8 cellular contexts compared by ENCODE assay signal in the genomic region with DNA sequence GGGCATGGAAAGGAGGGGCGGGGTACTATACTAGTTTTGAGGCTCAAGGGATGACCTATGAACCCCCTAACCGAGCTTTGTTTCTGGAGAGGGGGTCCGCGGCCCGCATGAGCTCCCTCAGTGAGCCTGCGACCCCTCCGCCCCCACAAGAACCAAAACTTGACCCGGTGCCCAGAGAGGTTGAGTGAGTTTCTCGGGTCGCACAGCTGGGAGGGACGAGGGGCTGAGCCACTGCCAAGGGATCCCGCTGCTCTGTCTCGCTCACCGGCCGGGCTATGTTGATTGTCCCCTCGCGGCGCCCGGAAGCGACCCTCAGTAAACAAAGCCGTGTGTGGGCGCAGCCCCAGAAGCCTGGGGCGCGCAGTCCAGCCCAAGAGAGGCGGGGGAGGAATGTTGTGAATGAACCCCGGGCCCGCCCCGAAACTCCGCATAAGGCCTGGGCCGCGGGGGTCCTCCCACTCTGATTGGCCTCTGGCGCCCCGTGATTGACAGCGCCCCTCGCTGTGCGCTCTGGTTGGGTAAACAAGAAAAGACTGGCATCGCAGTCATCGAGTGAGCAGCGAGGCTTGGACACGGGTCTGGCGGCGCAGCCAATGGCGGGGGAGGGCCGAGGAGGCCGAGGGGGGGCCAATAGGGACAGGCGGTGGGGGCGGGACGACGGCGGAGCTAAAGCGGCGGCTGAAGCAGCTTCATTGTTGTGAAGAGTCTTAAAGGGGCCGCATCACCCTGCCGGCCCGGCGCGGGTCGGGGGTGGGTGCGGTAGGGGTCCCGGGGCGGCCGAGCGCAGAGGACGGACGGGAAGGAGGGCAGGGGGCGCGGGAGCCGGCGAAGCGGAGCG. TPM values are rescaled to one million over a fixed set of nuclear protein-coding genes. Genes with fewer than 3 reads are reported as not detected.
DNase-seq lines count a peak whose midpoint lies in the region; ATAC-seq and TF ChIP-seq lines count a peak whose summit lies in the region.

A gene (plus strand): TSS at position 692 of the 838 bp plus-strand sequence. CDS start 206 bp downstream, outside the sequence.

- H3K36me3 ChIP-seq in BE2C (no peaks in the 10 kb centered on the region), colonic mucosa (no peaks in the 10 kb centered on the region)

- TF ChIP-seq CTCF in BE2C (IDR thresholded peaks at IDR 0.05; ENCODE audit: low read depth, low read length), result no peak
- no peak for TF ChIP-seq CTCF in colonic mucosa (IDR thresholded peaks at IDR 0.05)

- ATAC-seq in HG03457 (IDR thresholded peaks at IDR 0.05; ENCODE audit: unreplicated experiment), result peak; percentile 86

- H3K9me3 ChIP-seq in BE2C (no peaks in the 10 kb centered on the region), colonic mucosa (no peaks in the 10 kb centered on the region)

- intact Hi-C loops in colonic mucosa (cut with DNase I), result loop anchor here (5.0 kb wide), 1 partner anchor 37 kb away; no protein-coding TSS in a partner anchor

- peak within 1 kb of the TSS; percentile 79 for H3K27ac ChIP-seq in colonic mucosa
- H3K27ac ChIP-seq in layer of hippocampus (ENCODE audit: low read depth, low read length), result peak within 1 kb of the TSS; percentile 82

- H3K27me3 ChIP-seq in BE2C (no peaks in the 10 kb centered on the region), colonic mucosa (no peaks in the 10 kb centered on the region), layer of hippocampus (ENCODE audit: control insufficient read depth, insufficient read depth, low read length) (no peaks in the 10 kb centered on the region)

- peak within 1 kb of the TSS; percentile 83 to 90 for H3K9ac ChIP-seq in colonic mucosa (ENCODE audit: low read depth in 2 of 2, low read length in 2 of 2)

- DNase-seq in BE2C (peak; percentile 99), GM19240 (ENCODE audit: insufficient read length, low spot score) (peak; percentile 96), NCI-H524 (lab: John Stamatoyannopoulos, UW) (peak; percentile 99), colonic mucosa (peak; percentile 99)
- DNase-seq in activated CD4-positive, alpha-beta T cell treated with anti-CD3 and anti-CD28 coated beads for 4 hours, result peak; percentile 85 to 90
- peak; percentile 84 to 96 (median 89) for DNase-seq in stimulated activated CD4-positive, alpha-beta T cell treated with anti-CD3 and anti-CD28 coated beads, Interleukin-1b, Interleukin-23, amount 100 ng/mL, for 24 hours (ENCODE audit: low read depth in 4 of 4, low spot score in 1 of 4)

- H3K4me3 ChIP-seq in BE2C (ENCODE audit: low read depth, low read length) (peak within 1 kb of the TSS; percentile 84), colonic mucosa (peak within 1 kb of the TSS; percentile 69)

- H3K4me1 ChIP-seq in BE2C (no peaks in the 10 kb centered on the region), colonic mucosa (no peaks in the 10 kb centered on the region)

RNA-seq across cellular contexts. Expression of the gene that starts here (rescaled TPM):
- polyA plus RNA-seq in BE2C (2012; ENCODE audit: insufficient read depth, insufficient read length, low read depth), result 13.4 TPM
- total RNA-seq in colonic mucosa, result 1 to 10 TPM; 2.9 to 4.3 TPM

Comparison
In these comparisons a context has a peak if more than half of its experiments do, and no peak if none do; other contexts are left out.
1. Peak in every context shown above with its lines: DNase-seq, ATAC-seq, H3K4me3 ChIP-seq and H3K27ac ChIP-seq.